Comparison of ENCODE assay signal across 1 cellular context in the genomic region with DNA sequence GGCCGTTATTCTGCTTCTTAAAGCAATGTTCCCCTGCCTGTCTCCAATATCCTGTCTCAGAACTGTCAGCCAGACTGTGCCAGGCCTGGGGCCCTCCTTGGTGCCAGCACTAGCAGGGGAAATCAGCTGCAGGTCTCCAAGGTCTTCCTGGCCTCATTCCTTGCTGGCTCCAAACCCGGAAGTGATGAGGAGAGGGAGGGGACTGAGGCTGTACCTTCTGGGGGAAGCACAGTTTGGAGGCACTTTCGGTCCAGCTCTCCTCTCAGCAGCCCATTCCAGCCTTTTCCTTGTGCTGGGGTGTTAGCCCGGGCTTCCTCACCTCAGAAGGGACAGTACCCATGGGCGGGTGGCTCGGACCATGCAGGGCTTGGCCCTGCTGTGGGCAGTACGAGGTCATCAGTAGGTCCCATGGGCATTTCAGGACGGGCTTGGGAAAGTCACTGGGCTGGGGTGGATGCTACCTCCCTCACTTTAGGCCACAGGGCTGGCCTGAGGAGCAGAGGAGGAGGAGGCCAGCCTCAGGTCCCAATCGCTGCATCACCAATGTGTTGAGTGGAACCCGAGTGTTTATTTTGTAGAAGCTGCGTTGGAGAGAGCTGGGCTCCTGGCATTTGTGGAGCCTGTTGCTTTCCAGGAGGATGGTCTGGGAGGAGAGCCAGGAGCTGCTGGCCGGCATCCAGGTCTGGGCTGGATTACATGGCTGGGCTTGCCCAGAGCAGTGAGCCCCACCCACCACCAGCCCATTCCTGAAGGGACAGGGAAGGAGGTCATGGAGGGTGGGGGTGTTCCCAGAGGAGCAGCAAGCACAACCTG. TPM values are rescaled to one million over a fixed set of nuclear protein-coding genes. Genes with fewer than 3 reads are reported as not detected.
"Had no signal": no experiment of that assay in that cellular context is flagged by ENCODE, and none has a peak within 500 bp of the region (broad histone marks: within the 10 kb centered on the region; RNA-seq: fewer than 3 reads in every experiment).

No MANE protein-coding gene starts in this region.

RNA-seq across cellular contexts. Expression of a gene that starts 52.7 kb away (rescaled TPM):
- total RNA-seq: PC-9 had no signal
